9 cellular contexts compared by ENCODE assay signal in the genomic region with DNA sequence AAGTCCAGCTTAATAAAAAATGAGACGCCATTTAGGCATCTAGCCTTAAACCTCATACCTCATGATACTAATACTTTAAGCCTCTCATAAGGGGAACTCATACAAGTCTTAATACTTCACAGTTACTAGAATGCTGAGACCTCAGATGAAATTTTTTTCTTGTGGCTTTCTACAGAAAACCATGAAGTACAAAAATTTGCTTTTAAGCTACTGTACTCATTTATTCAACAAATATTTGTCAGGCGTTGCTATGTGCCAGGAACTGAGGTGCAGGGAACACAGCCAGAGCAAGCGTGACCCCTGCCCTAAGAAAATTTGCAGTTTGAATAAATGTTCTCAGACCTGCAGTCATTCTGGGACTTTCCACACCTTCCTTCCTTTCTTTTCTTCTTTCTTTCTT.
DNase-seq lines count a peak whose midpoint lies in the region; ATAC-seq and TF ChIP-seq lines count a peak whose summit lies in the region.
"Had no signal": no experiment of that assay in that cellular context is flagged by ENCODE, and none has a peak within 500 bp of the region (broad histone marks: within the 10 kb centered on the region; RNA-seq: fewer than 3 reads in every experiment).

No MANE protein-coding gene starts in this region.

- H3K23ac ChIP-seq in IMR-90 (ENCODE audit: low read depth, low read length): no peak overlapping the region

- H2AK5ac ChIP-seq in IMR-90 (ENCODE audit: low read depth, low read length): no peak overlapping the region

- TF ChIP-seq POLR2A in IMR-90 (IDR thresholded peaks at IDR 0.05; ENCODE audit: low read depth, low read length) (no peak), gastroesophageal sphincter (IDR thresholded peaks at IDR 0.05) (no peak)

- intact Hi-C loops in CD4-positive, alpha-beta memory T cell (cut with micrococcal nuclease): loop anchor here (2.0 kb wide), 3 partner anchors 104 to 278 kb away; a partner anchor contains a TSS
- intact Hi-C loops in IMR-90 (cut with micrococcal nuclease): no loop called here
- intact Hi-C loops in posterior cingulate gyrus (cut with DNase I): no loop called here

- H3K9me3 Mint-ChIP-seq in CD4-positive, alpha-beta memory T cell: peaks cover 0 to 5% (median 0%) of the 10 kb centered on the region in 8 donors

- H3K36me3 ChIP-seq in CD4-positive, alpha-beta memory T cell (ENCODE audit: insufficient read depth, low read length): no peaks in the 10 kb centered on the region
- H3K36me3 ChIP-seq in IMR-90 (ENCODE audit: control insufficient read depth, insufficient read depth, low read length): no peaks in the 10 kb centered on the region
- no peaks in the 10 kb centered on the region for H3K36me3 ChIP-seq in gastroesophageal sphincter

- H3K9ac ChIP-seq in IMR-90 (ENCODE audit: low read depth, low read length): no peak overlapping the region

- peaks cover 16 to 22% (median 19%) of the 10 kb centered on the region in 4 donors for H3K4me1 Mint-ChIP-seq in CD4-positive, alpha-beta memory T cell

- dilution Hi-C loops in IMR-90 (cut with HindIII; ENCODE audit: low sequenced_read_pairs, unreplicated experiment): no loop called here

- DNase-seq in CD4-positive, alpha-beta memory T cell: peak in 4 of 5 donors; percentile 20 to 40 (median 26)
- peak; percentile 7 for DNase-seq in IMR-90
- DNase-seq in fibroblast of pulmonary artery (ENCODE audit: low read depth): peak; percentile 5
- no peak for DNase-seq in putamen (ENCODE audit: low spot score)
- no peak for DNase-seq in NCI-H69 (lab: John Stamatoyannopoulos, UW)
- DNase-seq in posterior cingulate gyrus: no peak
- DNase-seq: mesendoderm had no signal

- no peaks in the 10 kb centered on the region for H3K27me3 Mint-ChIP-seq in CD4-positive, alpha-beta memory T cell

- no peaks in the 10 kb centered on the region for H3K27me3 ChIP-seq in CD4-positive, alpha-beta memory T cell (ENCODE audit: insufficient read depth, low read length)
- no peaks in the 10 kb centered on the region for H3K27me3 ChIP-seq in IMR-90 (ENCODE audit: control insufficient read depth, insufficient read depth, low read length)
- no peaks in the 10 kb centered on the region for H3K27me3 ChIP-seq in gastroesophageal sphincter

- H3K79me1 ChIP-seq in IMR-90 (ENCODE audit: low read depth in 1 of 2, low read length in 2 of 2): no peaks in the 10 kb centered on the region

- H2AFZ ChIP-seq in IMR-90 (replicated peaks; ENCODE audit: low read length, poor library complexity): no peak overlapping the region

- whole genome bisulfite sequencing in IMR-90 (ENCODE audit: extremely low coverage in 2 of 2, insufficient read length in 1 of 2), 2 experiments: 60% methylated on average over 1 of the region's 3 CpGs; no CpG with 5 or more reads in 1 of the 2 experiments
- 34 to 35% methylated on average over 3 of the region's 3 CpGs for WGBS in gastroesophageal sphincter (ENCODE audit: low coverage in 1 of 2), 2 donors

- no peak overlapping the region for H4K5ac ChIP-seq in IMR-90 (ENCODE audit: low read depth, low read length)

- TF ChIP-seq RAD21 in IMR-90 (IDR thresholded peaks at IDR 0.05; ENCODE audit: low read length): no peak

- H4K20me1 ChIP-seq in IMR-90 (ENCODE audit: insufficient read depth, low read length): no peaks in the 10 kb centered on the region

- no peak overlapping the region for H2BK5ac ChIP-seq in IMR-90 (ENCODE audit: low read depth, low read length, poor library complexity, severe bottlenecking)

- H3K4me3 Mint-ChIP-seq in CD4-positive, alpha-beta memory T cell: peak overlapping the region in 7 of 8 donors; percentile 12 to 93 (median 44)

- no peaks in the 10 kb centered on the region for H3K9me3 ChIP-seq in CD4-positive, alpha-beta memory T cell (ENCODE audit: control insufficient read depth in 1 of 2, low read length in 2 of 2)
- H3K9me3 ChIP-seq in IMR-90 (ENCODE audit: control insufficient read depth, insufficient read depth, low read length) (no peaks in the 10 kb centered on the region), gastroesophageal sphincter (no peaks in the 10 kb centered on the region)

- no peak for TF ChIP-seq EP300 in gastroesophageal sphincter (IDR thresholded peaks at IDR 0.05)

- no peaks in the 10 kb centered on the region; the same call in 1 of the 2 replicates for H3K9me1 ChIP-seq in IMR-90 (ENCODE audit: insufficient read depth, low read length)

- in situ Hi-C loops in IMR-90 (cut with MboI; ENCODE audit: low sequenced_read_pairs): no loop called here

- H2AK9ac ChIP-seq in IMR-90 (replicated peaks; ENCODE audit: low read depth, low read length, poor library complexity): no peak overlapping the region

- peaks cover 9% of the 10 kb centered on the region for H3K4me1 ChIP-seq in CD4-positive, alpha-beta memory T cell (ENCODE audit: insufficient read depth, low read length)
- H3K4me1 ChIP-seq in IMR-90 (ENCODE audit: control insufficient read depth, insufficient read depth, low read length) (peaks cover 2% of the 10 kb centered on the region; the same call in 1 of the 2 replicates), gastroesophageal sphincter (no peaks in the 10 kb centered on the region)

- H2BK120ac ChIP-seq in IMR-90 (ENCODE audit: low read depth, low read length): no peak overlapping the region

- H3K56ac ChIP-seq in IMR-90 (ENCODE audit: extremely low read depth, insufficient read depth, low read length): no peak overlapping the region

- H3K36me3 Mint-ChIP-seq in CD4-positive, alpha-beta memory T cell: no peaks in the 10 kb centered on the region

- TF ChIP-seq CTCF in IMR-90 (conservative IDR thresholded peaks at IDR 0.05; ENCODE audit: low read depth, low read length): no peak
- TF ChIP-seq CTCF in fibroblast of pulmonary artery (IDR thresholded peaks at IDR 0.05; ENCODE audit: low read length, missing control alignments): no peak
- no peak for TF ChIP-seq CTCF in gastroesophageal sphincter (IDR thresholded peaks at IDR 0.05)

- H3K27ac Mint-ChIP-seq in CD4-positive, alpha-beta memory T cell: peak overlapping the region; percentile 50 to 96 (median 81)

- H3K4me2 ChIP-seq in IMR-90 (ENCODE audit: low read depth, low read length): no peak overlapping the region

- ATAC-seq in GM21390 (IDR thresholded peaks at IDR 0.05; ENCODE audit: unreplicated experiment) (peak; percentile 38), IMR-90 (ENCODE audit: low read depth) (no peak), gastroesophageal sphincter (no peak)

- H4K8ac ChIP-seq in IMR-90 (ENCODE audit: low read depth in 2 of 2, low read length in 2 of 2): no peak overlapping the region

- CTCF ChIA-PET in CD4-positive, alpha-beta memory T cell (lab: Charles Lee; ENCODE audit: partially characterized antibody): interaction anchor here (0.8 kb wide), 1 partner anchor 152 kb away, joined by 3 read pairs; no protein-coding TSS in a partner anchor
- CTCF ChIA-PET in IMR-90 (lab: Yijun Ruan, JAX): no interaction called here

- peak overlapping the region; percentile 62 for H3K27ac ChIP-seq in CD4-positive, alpha-beta memory T cell (ENCODE audit: low read depth, low read length)
- H3K27ac ChIP-seq in IMR-90 (ENCODE audit: insufficient read depth, low read length) (no peak overlapping the region), gastroesophageal sphincter (no peak overlapping the region)

- POLR2A ChIA-PET in CD4-positive, alpha-beta memory T cell (lab: Charles Lee; ENCODE audit: partially characterized antibody): interaction anchor here (1.0 kb wide), 1 partner anchor 278 kb away, joined by 3 read pairs; a partner anchor contains a TSS
- POLR2A ChIA-PET in IMR-90 (lab: Charles Lee; ENCODE audit: unreplicated experiment): no interaction called here

- no TSS peak for BruUV-seq in IMR-90 (replicated peaks; lab: Mats Ljungman, UMichigan)

- no peak overlapping the region for H3K4ac ChIP-seq in IMR-90 (ENCODE audit: low read depth, low read length)

- H3K18ac ChIP-seq in IMR-90 (ENCODE audit: low read depth, low read length): no peak overlapping the region; the same call in 1 of the 2 replicates

- no peak overlapping the region for H4K91ac ChIP-seq in IMR-90 (ENCODE audit: insufficient read depth, low read depth, low read length)

- no peak overlapping the region for H2BK15ac ChIP-seq in IMR-90 (ENCODE audit: low read depth, low read length)

- H3K4me3 ChIP-seq in CD4-positive, alpha-beta memory T cell (ENCODE audit: low read length in 2 of 2): no peak overlapping the region
- H3K4me3 ChIP-seq in IMR-90 (ENCODE audit: insufficient read depth, low read depth, low read length): no peak overlapping the region
- no peak overlapping the region for H3K4me3 ChIP-seq in fibroblast of pulmonary artery (replicated peaks; ENCODE audit: low read depth, low read length)
- H3K4me3 ChIP-seq in gastroesophageal sphincter: no peak overlapping the region

- no peak overlapping the region for H2BK20ac ChIP-seq in IMR-90 (ENCODE audit: low read depth, low read length)

- H3K14ac ChIP-seq in IMR-90 (replicated peaks; ENCODE audit: low read depth, low read length): no peak overlapping the region

TF ChIP-seq in IMR-90, 13 proteins besides CTCF, POLR2A, EP300 and RAD21 (continues in another document):
- TF ChIP-seq MAFK (IDR thresholded peaks at IDR 0.05; ENCODE audit: low read depth, low read length): no peak
- TF ChIP-seq CHD1 (IDR thresholded peaks at IDR 0.05; ENCODE audit: low read depth, low read length): no peak
- TF ChIP-seq NFE2L2 (IDR thresholded peaks at IDR 0.05; ENCODE audit: low read depth, low read length): no peak
- TF ChIP-seq SMC3 (IDR thresholded peaks at IDR 0.05; ENCODE audit: low read depth, low read length): no peak
- TF ChIP-seq CEBPB (IDR thresholded peaks at IDR 0.05; ENCODE audit: low read depth, low read length): no peak
- TF ChIP-seq, protein P1, sequence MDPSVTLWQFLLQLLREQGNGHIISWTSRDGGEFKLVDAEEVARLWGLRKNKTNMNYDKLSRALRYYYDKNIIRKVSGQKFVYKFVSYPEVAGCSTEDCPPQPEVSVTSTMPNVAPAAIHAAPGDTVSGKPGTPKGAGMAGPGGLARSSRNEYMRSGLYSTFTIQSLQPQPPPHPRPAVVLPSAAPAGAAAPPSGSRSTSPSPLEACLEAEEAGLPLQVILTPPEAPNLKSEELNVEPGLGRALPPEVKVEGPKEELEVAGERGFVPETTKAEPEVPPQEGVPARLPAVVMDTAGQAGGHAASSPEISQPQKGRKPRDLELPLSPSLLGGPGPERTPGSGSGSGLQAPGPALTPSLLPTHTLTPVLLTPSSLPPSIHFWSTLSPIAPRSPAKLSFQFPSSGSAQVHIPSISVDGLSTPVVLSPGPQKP (IDR thresholded peaks at IDR 0.05; ENCODE audit: borderline replicate concordance, low read depth, low read length): no peak
- no peak for TF ChIP-seq FOS (IDR thresholded peaks at IDR 0.05; ENCODE audit: low read depth, low read length)
- TF ChIP-seq, protein P2, sequence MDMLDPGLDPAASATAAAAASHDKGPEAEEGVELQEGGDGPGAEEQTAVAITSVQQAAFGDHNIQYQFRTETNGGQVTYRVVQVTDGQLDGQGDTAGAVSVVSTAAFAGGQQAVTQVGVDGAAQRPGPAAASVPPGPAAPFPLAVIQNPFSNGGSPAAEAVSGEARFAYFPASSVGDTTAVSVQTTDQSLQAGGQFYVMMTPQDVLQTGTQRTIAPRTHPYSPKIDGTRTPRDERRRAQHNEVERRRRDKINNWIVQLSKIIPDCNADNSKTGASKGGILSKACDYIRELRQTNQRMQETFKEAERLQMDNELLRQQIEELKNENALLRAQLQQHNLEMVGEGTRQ (IDR thresholded peaks at IDR 0.05; ENCODE audit: low read depth, low read length): no peak
- no peak for TF ChIP-seq MAZ (IDR thresholded peaks at IDR 0.05; ENCODE audit: borderline replicate concordance, low read depth, low read length)

Comparison
In these comparisons a context has a peak if more than half of its experiments do, and no peak if none do; other contexts are left out.
1. DNase-seq: peak in CD4-positive, alpha-beta memory T cell (4 of 5), IMR-90 (single experiment) and fibroblast of pulmonary artery (single experiment); none in putamen (single experiment), NCI-H69 (single experiment) and posterior cingulate gyrus (0 of 10).